In the genomic region with DNA sequence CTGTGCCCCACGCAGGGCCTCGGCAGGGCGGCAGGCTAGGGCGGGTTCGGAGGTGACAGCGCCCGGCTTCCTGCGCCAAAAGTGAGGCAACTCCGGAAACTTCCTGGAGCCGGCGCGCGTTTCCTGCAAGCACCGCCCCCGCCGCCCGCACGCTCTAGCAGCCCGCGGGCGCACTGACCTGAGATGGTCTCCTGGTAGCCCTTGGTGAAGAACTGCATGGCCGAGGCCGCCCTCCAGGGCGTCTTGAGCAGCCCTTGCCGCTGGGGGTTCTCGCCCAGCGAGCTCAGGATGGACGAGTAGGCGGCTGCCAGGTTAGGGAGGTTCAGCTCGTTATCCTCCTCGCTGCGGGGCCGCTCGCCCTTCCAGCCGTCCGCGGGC, we compare ENCODE assay signal across 8 cellular contexts. TPM values are rescaled to one million over a fixed set of nuclear protein-coding genes. Genes with fewer than 3 reads are reported as not detected.
DNase-seq lines count a peak whose midpoint lies in the region; ATAC-seq and TF ChIP-seq lines count a peak whose summit lies in the region.

No MANE protein-coding gene starts in this region.

- TF ChIP-seq CTCF in AG04449 (IDR thresholded peaks at IDR 0.05; ENCODE audit: insufficient read depth, low read length, missing control alignments), result no peak

- no peak overlapping the region for H3K27ac ChIP-seq in mesodermal cell (ENCODE audit: low read depth, low read length, severe bottlenecking)

- CTCF ChIA-PET in AG04449 (lab: Yijun Ruan, JAX), result interaction anchor here (1.0 to 2.0 kb wide), 3 partner anchors 13 to 400 kb away, joined by 3 to 4 read pairs (median 4); no protein-coding TSS in a partner anchor

- no peaks in the 10 kb centered on the region for H3K9me3 ChIP-seq in mesodermal cell (ENCODE audit: control insufficient read depth, low read length)

- WGBS in mesodermal cell (ENCODE audit: insufficient coverage in 2 of 2), 2 experiments, result 0 to 1% methylated on average over 31 to 37 of the region's 37 CpGs

- DNase-seq in AG04449 (ENCODE audit: low read depth, low spot score) (no peak), NCI-H345 treated with DMSO at 0.1 percent for 48 hours (lab: John Stamatoyannopoulos, UW; ENCODE audit: unreplicated experiment) (peak; percentile 29)
- DNase-seq in activated CD4-positive, alpha-beta T cell treated with anti-CD3 and anti-CD28 coated beads, Interleukin-2, amount 50 U/mL, for 48 hours, result peak; percentile 81 to 85
- DNase-seq in effector CD4-positive, alpha-beta T cell, result peak; percentile 79
- peak; percentile 71 to 73 for DNase-seq in stimulated activated CD8-positive, alpha-beta memory T cell treated with anti-CD3 and anti-CD28 coated beads, Interleukin-2, amount 100 ng/mL, for 48 hours (ENCODE audit: low read depth in 2 of 2)

- POLR2A ChIA-PET in AG04449 (lab: Yijun Ruan, JAX), result no interaction called here

- peak; percentile 31 for ATAC-seq in GM18519 (IDR thresholded peaks at IDR 0.05; ENCODE audit: low FRiP score, unreplicated experiment)
- ATAC-seq in HG03045 (IDR thresholded peaks at IDR 0.05; ENCODE audit: unreplicated experiment), result peak; percentile 42

- H3K4me3 ChIP-seq in AG04449 (ENCODE audit: low read depth, low read length), result peak overlapping the region; percentile 68
- H3K4me3 ChIP-seq in mesodermal cell (ENCODE audit: extremely low read depth, insufficient read depth, low read length, poor library complexity, severe bottlenecking), result peak overlapping the region; percentile 74

- H3K36me3 ChIP-seq in mesodermal cell (ENCODE audit: control insufficient read depth, insufficient read depth, low read length), result no peaks in the 10 kb centered on the region

- H3K4me1 ChIP-seq in mesodermal cell (ENCODE audit: control insufficient read depth, insufficient read depth, low read length, poor library complexity, severe bottlenecking), result no peaks in the 10 kb centered on the region

RNA-seq across cellular contexts. Expression of a gene that starts 0.5 kb away (rescaled TPM):
- 4.7 TPM for polyA plus RNA-seq in mesodermal cell (2013, experiment 1 of 2)
- polyA plus RNA-seq in mesodermal cell (2013, experiment 2 of 2), result 3.3 TPM
